ENCODE assay signal across 1 cellular context in genomic region chr13:30276178-30276577, GRCh38.
TF ChIP-seq lines count a peak whose summit lies in the region.

No MANE protein-coding gene starts in this region.

TF ChIP-seq in GM12878, 131 proteins besides CTCF, POLR2A, EP300 and RAD21 (continued from another document and continues in another):
- TF ChIP-seq E4F1 (IDR thresholded peaks at IDR 0.05; ENCODE audit: borderline replicate concordance, partially characterized antibody) (no peak), ZBED1 (IDR thresholded peaks at IDR 0.05; ENCODE audit: borderline replicate concordance) (no peak), ATF7 (IDR thresholded peaks at IDR 0.05; ENCODE audit: low read depth) (no peak), SPI1 (IDR thresholded peaks at IDR 0.05; ENCODE audit: borderline replicate concordance, insufficient read depth, low read depth, low read length) (peak; percentile 60; the same call in 1 of the 2 replicates), USF2 (IDR thresholded peaks at IDR 0.05; ENCODE audit: borderline replicate concordance, low read depth, low read length) (no peak), MEF2A (IDR thresholded peaks at IDR 0.05; ENCODE audit: insufficient read depth, low read depth, low read length) (no peak), SUZ12 (IDR thresholded peaks at IDR 0.05; ENCODE audit: unreplicated experiment) (no peak), MTA3 (IDR thresholded peaks at IDR 0.05; ENCODE audit: borderline replicate concordance, low read length) (no peak), RUNX3 (IDR thresholded peaks at IDR 0.05; ENCODE audit: low read length) (peak; percentile 83), DPF2 (IDR thresholded peaks at IDR 0.05) (no peak), NBN (IDR thresholded peaks at IDR 0.05) (no peak), MLLT1 (IDR thresholded peaks at IDR 0.05) (0 out of 2 replicates have a peak, but pooled peaks have one; percentile 29), BCLAF1 (IDR thresholded peaks at IDR 0.05) (no peak), POLR2AphosphoS5 (IDR thresholded peaks at IDR 0.05; ENCODE audit: low read length) (no peak), SP1 (IDR thresholded peaks at IDR 0.05; ENCODE audit: low read depth, low read length) (no peak), YBX1 (IDR thresholded peaks at IDR 0.05) (no peak), EGR1 (IDR thresholded peaks at IDR 0.05; ENCODE audit: borderline replicate concordance in 1 of 2, low read depth in 2 of 2, low read length in 2 of 2) (no peak), ZNF207 (IDR thresholded peaks at IDR 0.05; ENCODE audit: borderline replicate concordance) (no peak), REST (IDR thresholded peaks at IDR 0.05; ENCODE audit: low read depth, low read length) (no peak), RAD51 (IDR thresholded peaks at IDR 0.05) (no peak), ZBTB40 (IDR thresholded peaks at IDR 0.05; ENCODE audit: borderline replicate concordance) (no peak), E2F4 (IDR thresholded peaks at IDR 0.05; ENCODE audit: low read depth, low read length) (no peak), CREM (IDR thresholded peaks at IDR 0.05; ENCODE audit: low read depth) (no peak), ZNF217 (IDR thresholded peaks at IDR 0.05) (no peak), TBL1XR1 (IDR thresholded peaks at IDR 0.05; ENCODE audit: low read depth, low read length) (no peak), ZBTB33 (IDR thresholded peaks at IDR 0.05) (no peak), NFIC (IDR thresholded peaks at IDR 0.05; ENCODE audit: low read depth, low read length) (peak; percentile 31; the same call in 1 of the 2 replicates), SMAD5 (IDR thresholded peaks at IDR 0.05; ENCODE audit: low read depth) (no peak), BCL11A (IDR thresholded peaks at IDR 0.05; ENCODE audit: low read depth, low read length) (peak; percentile 36; the same call in 1 of the 2 replicates), POU2F2 (IDR thresholded peaks at IDR 0.05; ENCODE audit: borderline replicate concordance, low read depth, low read length) (no peak), SMC3 (IDR thresholded peaks at IDR 0.05; ENCODE audit: borderline replicate concordance, low read length) (no peak), CREB1 (IDR thresholded peaks at IDR 0.05; ENCODE audit: low read depth) (no peak), IKZF2 (IDR thresholded peaks at IDR 0.05) (peak; percentile 26 to 39; a peak in 2 of 4 replicates), CEBPZ (IDR thresholded peaks at IDR 0.05; ENCODE audit: low read depth, low read length) (no peak), IRF4 (IDR thresholded peaks at IDR 0.05; ENCODE audit: low read depth, low read length) (no peak), PAX8 (IDR thresholded peaks at IDR 0.05) (no peak), IKZF1 (conservative IDR thresholded peaks at IDR 0.05) (no peak), JUNB (IDR thresholded peaks at IDR 0.05) (0 out of 2 replicates have a peak, but pooled peaks have one; percentile 18), ZNF622 (IDR thresholded peaks at IDR 0.05) (no peak), NR2C1 (IDR thresholded peaks at IDR 0.05) (no peak)
